ENCODE assay signal across 15 cellular contexts in the genomic region with DNA sequence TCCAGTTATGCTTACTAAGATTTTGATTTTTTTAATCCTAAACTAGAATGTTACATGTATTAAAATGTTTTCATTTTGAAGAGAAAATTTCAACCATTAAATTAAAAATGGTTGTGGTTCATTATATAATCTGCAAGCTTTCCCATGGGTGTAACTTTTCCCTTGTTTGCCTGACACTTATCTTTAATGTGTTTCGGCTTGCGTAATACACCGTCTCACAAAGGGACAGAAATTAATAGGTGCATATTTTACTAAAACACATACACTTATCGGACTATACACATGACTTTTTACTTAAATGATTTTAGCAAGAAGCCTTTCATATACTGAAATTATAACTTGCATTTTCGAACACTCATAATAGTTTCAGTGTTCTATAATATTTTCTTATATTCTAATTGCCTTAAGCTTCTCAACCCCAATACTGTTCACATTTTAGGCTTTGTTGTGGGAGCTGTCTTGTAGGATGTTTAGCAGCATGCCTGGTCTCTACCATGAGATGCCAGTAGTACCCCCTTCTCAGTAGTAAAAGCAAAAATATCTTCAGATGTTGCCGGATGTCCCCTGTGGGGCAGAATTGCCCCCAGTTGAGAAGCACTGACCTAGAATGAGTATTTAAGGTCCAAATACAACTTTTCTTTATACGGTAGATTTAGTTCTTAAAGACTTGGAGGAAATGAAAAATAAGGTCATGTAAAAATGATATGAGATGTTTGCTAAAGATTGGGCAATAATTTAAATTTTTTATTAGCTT. TPM values are rescaled to one million over a fixed set of nuclear protein-coding genes. Genes with fewer than 3 reads are reported as not detected.
DNase-seq lines count a peak whose midpoint lies in the region; ATAC-seq and TF ChIP-seq lines count a peak whose summit lies in the region.
"Had no signal": no experiment of that assay in that cellular context is flagged by ENCODE, and none has a peak within 500 bp of the region (broad histone marks: within the 10 kb centered on the region; RNA-seq: fewer than 3 reads in every experiment).

No MANE protein-coding gene starts in this region.

- intact Hi-C loops in A673 (cut with micrococcal nuclease; ENCODE audit: unreplicated experiment): loop anchor here (1.0 kb wide), 1 partner anchor 33 kb away; no protein-coding TSS in a partner anchor
- intact Hi-C loops in Panc1 (cut with micrococcal nuclease; ENCODE audit: unreplicated experiment): no loop called here
- intact Hi-C loops in activated CD4-positive, alpha-beta memory T cell treated with anti-CD3 and anti-CD28 coated beads for 36 hours (cut with micrococcal nuclease): no loop called here

- DNase-seq in A673 (ENCODE audit: low spot score) (peak; percentile 95), Panc1 (ENCODE audit: low read depth, low spot score) (no peak), mesenteric fat pad (ENCODE audit: low spot score) (no peak), AG08395 (ENCODE audit: low spot score) (no peak)
- no peak for DNase-seq in activated CD4-positive, alpha-beta memory T cell treated with anti-CD3 and anti-CD28 coated beads for 36 hours
- DNase-seq: activated CD8-positive, alpha-beta memory T cell treated with anti-CD3 and anti-CD28 coated beads, Interleukin-2, amount 50 U/mL, for 48 hours; colonic mucosa; NCI-H1048; NK-92 treated with Interleukin-12 subunit alpha and Interleukin-12 subunit beta, amount 100 ng/mL, for 24 hours; stimulated activated CD4-positive, alpha-beta T cell treated with anti-CD3 and anti-CD28 coated beads, Interleukin-15, amount 100 ng/mL, for 24 hours had no signal

- H3K4me3 ChIP-seq in A673 (ENCODE audit: low read depth, low read length, poor library complexity, severe bottlenecking): no peak overlapping the region
- H3K4me3 ChIP-seq in HEK293 (ENCODE audit: low read depth, low read length): no peak overlapping the region
- no peak overlapping the region for H3K4me3 ChIP-seq in Panc1 (ENCODE audit: low read depth in 2 of 2, low read length in 2 of 2)
- H3K4me3 ChIP-seq in mucosa of stomach (ENCODE audit: low read length): no peak overlapping the region
- H3K4me3 ChIP-seq: colonic mucosa, vagina had no signal

- H3K36me3 Mint-ChIP-seq in activated CD4-positive, alpha-beta memory T cell treated with anti-CD3 and anti-CD28 coated beads for 36 hours: peaks cover 7% of the 10 kb centered on the region

- H3K27ac ChIP-seq in A673 (ENCODE audit: low read depth, low read length, poor library complexity, severe bottlenecking): peak overlapping the region; percentile 55
- H3K27ac ChIP-seq in HEK293 (ENCODE audit: extremely low read depth, low read depth, low read length): no peak overlapping the region
- H3K27ac ChIP-seq in Panc1 (ENCODE audit: low read length): peak overlapping the region; percentile 51; the same call in 1 of the 2 replicates
- H3K27ac ChIP-seq: colonic mucosa, vagina had no signal

- H3K9ac ChIP-seq in mucosa of stomach (ENCODE audit: low read length): peak overlapping the region; percentile 62

- H3K27me3 Mint-ChIP-seq in activated CD4-positive, alpha-beta memory T cell treated with anti-CD3 and anti-CD28 coated beads for 36 hours: no peaks in the 10 kb centered on the region

- peaks cover 54% of the 10 kb centered on the region for H3K4me1 ChIP-seq in A673 (ENCODE audit: insufficient read depth, low read length, poor library complexity, severe bottlenecking)
- H3K4me1 ChIP-seq in HEK293 (ENCODE audit: control insufficient read depth, insufficient read depth, low read length): peaks cover 9% of the 10 kb centered on the region
- H3K4me1 ChIP-seq in Panc1 (ENCODE audit: control insufficient read depth, insufficient read depth, low read length): peaks cover 21% of the 10 kb centered on the region
- peaks cover 35% of the 10 kb centered on the region for H3K4me1 ChIP-seq in mucosa of stomach (ENCODE audit: control insufficient read depth, insufficient read depth, low read length)
- H3K4me1 ChIP-seq: colonic mucosa had no signal

- ATAC-seq in Panc1 (no peak), GM21737 (IDR thresholded peaks at IDR 0.05; ENCODE audit: unreplicated experiment) (no peak)
- ATAC-seq: WTC11 had no signal

- H3K9me3 Mint-ChIP-seq in activated CD4-positive, alpha-beta memory T cell treated with anti-CD3 and anti-CD28 coated beads for 36 hours: no peaks in the 10 kb centered on the region
- H3K9me3 Mint-ChIP-seq: WTC11 had no signal

- TF ChIP-seq CTCF in A673 (conservative IDR thresholded peaks at IDR 0.05; ENCODE audit: low read depth, low read length) (peak; percentile 37; the same call in 1 of the 2 replicates), HEK293 (tag by site-specific recombination; IDR thresholded peaks at IDR 0.05) (no peak), Panc1 (IDR thresholded peaks at IDR 0.05) (no peak)

- POLR2A ChIA-PET in A673 (lab: Charles Lee; ENCODE audit: low non-redundant PET) (no interaction called here), HEK293 (lab: Yijun Ruan, JAX) (interaction anchor here (0.8 kb wide), 1 partner anchor 40 kb away, joined by 5 read pairs; no protein-coding TSS in a partner anchor), Panc1 (lab: Charles Lee) (no interaction called here)
- POLR2A ChIA-PET in activated CD4-positive, alpha-beta memory T cell treated with anti-CD3 and anti-CD28 coated beads for 36 hours (lab: Charles Lee): no interaction called here

- H3K4me3 Mint-ChIP-seq in activated CD4-positive, alpha-beta memory T cell treated with anti-CD3 and anti-CD28 coated beads for 36 hours: no peak overlapping the region
- H3K4me3 Mint-ChIP-seq: WTC11 had no signal

- H3K36me3 ChIP-seq in A673 (ENCODE audit: insufficient read depth, low read length, poor library complexity, severe bottlenecking) (peaks cover 6% of the 10 kb centered on the region), HEK293 (ENCODE audit: control insufficient read depth in 2 of 2, insufficient read depth in 1 of 2, low read length in 2 of 2) (peaks cover 0 to 14% of the 10 kb centered on the region in 2 experiments; a peak in 2 of 3 replicates), Panc1 (ENCODE audit: control insufficient read depth, insufficient read depth, low read length) (peaks cover 18% of the 10 kb centered on the region), mucosa of stomach (ENCODE audit: control insufficient read depth, insufficient read depth, low read length) (peaks cover 5% of the 10 kb centered on the region)
- H3K36me3 ChIP-seq: colonic mucosa had no signal

- CTCF ChIA-PET in A673 (lab: Charles Lee): no interaction called here
- CTCF ChIA-PET in HEK293 (lab: Yijun Ruan, JAX): interaction anchor here (0.6 to 1.5 kb wide), 6 partner anchors 16 to 583 kb away, joined by 3 to 4 read pairs (median 3); no protein-coding TSS in a partner anchor
- CTCF ChIA-PET in Panc1 (lab: Charles Lee): no interaction called here
- CTCF ChIA-PET in activated CD4-positive, alpha-beta memory T cell treated with anti-CD3 and anti-CD28 coated beads for 36 hours (lab: Charles Lee): no interaction called here

- BruUV-seq in A673 (replicated peaks; lab: Mats Ljungman, UMichigan) (no TSS peak), Panc1 (replicated peaks; lab: Mats Ljungman, UMichigan) (TSS peak; percentile 16)

- in situ Hi-C loops in Panc1 (cut with HindIII; ENCODE audit: low pct_unique_long_range_greater_than_20kb, low sequenced_read_pairs): no loop called here

- H3K27ac Mint-ChIP-seq in activated CD4-positive, alpha-beta memory T cell treated with anti-CD3 and anti-CD28 coated beads for 36 hours: no peak overlapping the region
- H3K27ac Mint-ChIP-seq: WTC11 had no signal

- peaks cover 30% of the 10 kb centered on the region for H3K4me1 Mint-ChIP-seq in activated CD4-positive, alpha-beta memory T cell treated with anti-CD3 and anti-CD28 coated beads for 36 hours (ENCODE audit: low read depth)
- H3K4me1 Mint-ChIP-seq: WTC11 had no signal

- H3K9me3 ChIP-seq in A673 (ENCODE audit: low read depth, low read length, poor library complexity, severe bottlenecking) (no peaks in the 10 kb centered on the region), HEK293 (ENCODE audit: control insufficient read depth, insufficient read depth, low read depth, low read length) (no peaks in the 10 kb centered on the region), Panc1 (ENCODE audit: control insufficient read depth, insufficient read depth, low read depth, low read length) (no peaks in the 10 kb centered on the region), mucosa of stomach (ENCODE audit: control insufficient read depth, low read length) (no peaks in the 10 kb centered on the region)
- H3K9me3 ChIP-seq: colonic mucosa, vagina had no signal

- no peaks in the 10 kb centered on the region for H3K27me3 ChIP-seq in A673 (replicated peaks; ENCODE audit: insufficient read depth, low read depth, low read length, poor library complexity)
- H3K27me3 ChIP-seq in Panc1 (ENCODE audit: control insufficient read depth, insufficient read depth, low read length): no peaks in the 10 kb centered on the region
- H3K27me3 ChIP-seq in mucosa of stomach (ENCODE audit: control insufficient read depth, insufficient read depth, low read length): no peaks in the 10 kb centered on the region
- H3K27me3 ChIP-seq: colonic mucosa, vagina had no signal

TF ChIP-seq in HEK293, 187 proteins besides CTCF, POLR2A, EP300 and RAD21 (continues in another document):
- TF ChIP-seq IKZF3 (tag by site-specific recombination; IDR thresholded peaks at IDR 0.05): peak; percentile 67; the same call in 1 of the 2 replicates
- no peak for TF ChIP-seq ZNF2 (tag by site-specific recombination; IDR thresholded peaks at IDR 0.05)
- no peak for TF ChIP-seq ZNF658 (tag by site-specific recombination; IDR thresholded peaks at IDR 0.05)
- TF ChIP-seq ZNF677 (tag by site-specific recombination; IDR thresholded peaks at IDR 0.05): no peak
- no peak for TF ChIP-seq ZSCAN16 (tag by site-specific recombination; IDR thresholded peaks at IDR 0.05)
- TF ChIP-seq, protein P1, sequence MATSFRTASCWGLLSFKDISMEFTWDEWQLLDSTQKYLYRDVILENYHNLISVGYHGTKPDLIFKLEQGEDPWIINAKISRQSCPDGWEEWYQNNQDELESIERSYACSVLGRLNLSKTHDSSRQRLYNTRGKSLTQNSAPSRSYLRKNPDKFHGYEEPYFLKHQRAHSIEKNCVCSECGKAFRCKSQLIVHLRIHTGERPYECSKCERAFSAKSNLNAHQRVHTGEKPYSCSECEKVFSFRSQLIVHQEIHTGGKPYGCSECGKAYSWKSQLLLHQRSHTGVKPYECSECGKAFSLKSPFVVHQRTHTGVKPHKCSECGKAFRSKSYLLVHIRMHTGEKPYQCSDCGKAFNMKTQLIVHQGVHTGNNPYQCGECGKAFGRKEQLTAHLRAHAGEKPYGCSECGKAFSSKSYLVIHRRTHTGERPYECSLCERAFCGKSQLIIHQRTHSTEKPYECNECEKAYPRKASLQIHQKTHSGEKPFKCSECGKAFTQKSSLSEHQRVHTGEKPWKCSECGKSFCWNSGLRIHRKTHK (tag by site-specific recombination; IDR thresholded peaks at IDR 0.05): no peak
- TF ChIP-seq ZNF202 (tag by site-specific recombination; IDR thresholded peaks at IDR 0.05; ENCODE audit: borderline replicate concordance): no peak

RNA-seq across cellular contexts. Expression of gene UGCG, which starts 28.6 kb away (rescaled TPM):
- total RNA-seq in A673 (2021) (16.7 and 23.1 TPM in 2 replicates), Panc1 (2021; ENCODE audit: unreplicated experiment) (46.0 TPM), mesenteric fat pad (70.0 TPM)
- polyA plus RNA-seq in Panc1 (2012; ENCODE audit: insufficient read length): 21.3 TPM
- total RNA-seq in activated CD4-positive, alpha-beta memory T cell treated with anti-CD3 and anti-CD28 coated beads for 36 hours: 10 to 100 TPM; 12.4 to 13.5 TPM
